In genomic region chr5:154447074-154447725, GRCh38 we compare ENCODE assay signal across 8 cellular contexts. TPM values are rescaled to one million over a fixed set of nuclear protein-coding genes. Genes with fewer than 3 reads are reported as not detected.
DNase-seq lines count a peak whose midpoint lies in the region; ATAC-seq, FAIRE-seq and TF ChIP-seq lines count a peak whose summit lies in the region.

No MANE protein-coding gene starts in this region.

- ATAC-seq in heart left ventricle (no peak), left cardiac atrium (no peak), lung (ENCODE audit: insufficient read depth, low FRiP score) (no peak), HG02852 (IDR thresholded peaks at IDR 0.05; ENCODE audit: unreplicated experiment) (no peak), GM21619 (IDR thresholded peaks at IDR 0.05; ENCODE audit: unreplicated experiment) (no peak), HG02610 (IDR thresholded peaks at IDR 0.05; ENCODE audit: unreplicated experiment) (no peak)

- DNase-seq in heart left ventricle: no peak
- DNase-seq in left cardiac atrium: no peak
- no peak for DNase-seq in astrocyte (ENCODE audit: low read depth)
- no peak for DNase-seq in lung (ENCODE audit: low spot score)

- peaks cover 14% of the 10 kb centered on the region for H3K4me1 Mint-ChIP-seq in astrocyte (ENCODE audit: low read depth, unreplicated experiment)

- no peaks in the 10 kb centered on the region for H3K9me3 ChIP-seq in heart left ventricle
- no peaks in the 10 kb centered on the region for H3K9me3 ChIP-seq in astrocyte (ENCODE audit: insufficient read depth, low read depth, low read length)
- no peaks in the 10 kb centered on the region for H3K9me3 ChIP-seq in lung (ENCODE audit: control insufficient read depth in 2 of 2, insufficient read depth in 1 of 2, low read length in 1 of 2)

- peak in 1 of 2 donors; percentile 3 for TF ChIP-seq POLR2A in heart left ventricle (IDR thresholded peaks at IDR 0.05)

- H3K9ac ChIP-seq in astrocyte (ENCODE audit: low read length): peak overlapping the region; percentile 89

- no peaks in the 10 kb centered on the region for H3K27me3 ChIP-seq in heart left ventricle
- H3K27me3 ChIP-seq in astrocyte (ENCODE audit: insufficient read depth, low read length): no peaks in the 10 kb centered on the region
- no peaks in the 10 kb centered on the region for H3K27me3 ChIP-seq in lung (ENCODE audit: control insufficient read depth, insufficient read depth)

- peak overlapping the region; percentile 94 for H3K4me3 Mint-ChIP-seq in astrocyte (ENCODE audit: unreplicated experiment)

- H3K4me3 ChIP-seq in heart left ventricle: peak overlapping the region; percentile 87 to 99 (median 96)
- peak overlapping the region; percentile 90 for H3K4me3 ChIP-seq in astrocyte (ENCODE audit: insufficient read depth, low read depth, low read length)
- H3K4me3 ChIP-seq in lung: peak overlapping the region; percentile 79
- peak overlapping the region; percentile 99 for H3K4me3 ChIP-seq in urinary bladder (ENCODE audit: low read depth, low read length)

- H3K36me3 ChIP-seq in heart left ventricle: peaks cover 0 to 37% (median 20%) of the 10 kb centered on the region in 9 donors
- peaks cover 5% of the 10 kb centered on the region for H3K36me3 ChIP-seq in astrocyte (ENCODE audit: insufficient read depth, low read length)
- peaks cover 7 to 9% of the 10 kb centered on the region in 2 donors for H3K36me3 ChIP-seq in lung (ENCODE audit: control insufficient read depth in 2 of 2, insufficient read depth in 2 of 2, low read length in 2 of 2)
- H3K36me3 ChIP-seq in urinary bladder (ENCODE audit: insufficient read depth): no peaks in the 10 kb centered on the region

- intact Hi-C loops in heart left ventricle (cut with DNase I): loop anchor here in 1 of 10 donors (10.0 kb wide), 1 partner anchor 472 kb away; no protein-coding TSS in a partner anchor
- intact Hi-C loops in left cardiac atrium (cut with DNase I): no loop called here

- H3K27ac ChIP-seq in heart left ventricle: peak overlapping the region in 10 of 12 donors; percentile 76 to 95 (median 86)
- H3K27ac ChIP-seq in astrocyte (ENCODE audit: low read depth, low read length): no peak overlapping the region
- H3K27ac ChIP-seq in lung (ENCODE audit: low read depth in 1 of 2, low read length in 1 of 2): peak overlapping the region in 1 of 2 donors; percentile 34
- H3K27ac ChIP-seq in urinary bladder (ENCODE audit: low read depth): no peak overlapping the region

- H3K27me3 Mint-ChIP-seq in astrocyte (ENCODE audit: low read depth, unreplicated experiment): no peaks in the 10 kb centered on the region

- WGBS in heart left ventricle, 4 donors: 2 to 5% (median 3%) methylated on average over 10 of the region's 10 CpGs
- WGBS in lung, 2 donors: 10 to 11% methylated on average over 10 of the region's 10 CpGs
- 5% methylated on average over 10 of the region's 10 CpGs for WGBS in urinary bladder

- H3K4me1 ChIP-seq in heart left ventricle (peaks cover 0 to 49% (median 34%) of the 10 kb centered on the region in 12 donors), astrocyte (ENCODE audit: insufficient read depth, low read length) (peaks cover 14% of the 10 kb centered on the region), lung (ENCODE audit: control insufficient read depth in 2 of 2, insufficient read depth in 2 of 2, low read length in 2 of 2) (peaks cover 3 to 6% of the 10 kb centered on the region in 2 donors), urinary bladder (ENCODE audit: insufficient read depth) (no peaks in the 10 kb centered on the region)

- peak overlapping the region; percentile 65 for H2AFZ ChIP-seq in astrocyte (ENCODE audit: low read depth, low read length)

- peaks cover 2% of the 10 kb centered on the region for H3K9me3 Mint-ChIP-seq in astrocyte (ENCODE audit: unreplicated experiment)

- peaks cover 45% of the 10 kb centered on the region for H3K79me2 ChIP-seq in astrocyte (ENCODE audit: insufficient read depth, low read length)

- FAIRE-seq in astrocyte (lab: Jason Lieb, UNC): no peak

- TF ChIP-seq CTCF in heart left ventricle (IDR thresholded peaks at IDR 0.05) (no peak), astrocyte (IDR thresholded peaks at IDR 0.05; ENCODE audit: insufficient read depth, low read depth, low read length) (no peak), lung (IDR thresholded peaks at IDR 0.05; ENCODE audit: control extremely low read depth, extremely low read depth) (no peak)

- H3K36me3 Mint-ChIP-seq in astrocyte (ENCODE audit: low read depth, unreplicated experiment): peaks cover 9% of the 10 kb centered on the region

- H3K27ac Mint-ChIP-seq in astrocyte (ENCODE audit: unreplicated experiment): peak overlapping the region; percentile 87

- peaks cover 52% of the 10 kb centered on the region for H4K20me1 ChIP-seq in astrocyte (ENCODE audit: insufficient read depth, low read length)

- H3K4me2 ChIP-seq in astrocyte (ENCODE audit: low read length): peak overlapping the region; percentile 99

RNA-seq across cellular contexts. Expression of gene SAP30L, which starts 1.4 kb away (rescaled TPM):
- total RNA-seq in heart left ventricle (10 to 100 TPM; 26.1 to 55.5 (median 38.6) TPM), left cardiac atrium (10 to 100 TPM; 32.1 to 33.8 TPM), astrocyte (24.6 and 26.3 TPM in 2 replicates), lung (10 to 100 TPM; 28.5 to 31.5 TPM), urinary bladder (35.4 TPM)
- polyA plus RNA-seq in heart left ventricle (10 to 100 TPM; 19.7 to 27.4 TPM), lung (10 to 100 TPM; 18.2 to 35.4 TPM), urinary bladder (26.8 TPM)

RNA-seq across cellular contexts. Expression of gene HAND1, which starts 30.8 kb away (rescaled TPM):
- 10 to 100 TPM; 22.4 to 44.8 (median 36.4) TPM for total RNA-seq in heart left ventricle
- polyA plus RNA-seq in heart left ventricle: 10 to 100 TPM; 23.8 to 30.6 TPM
- 1 to 10 TPM; 4.7 to 5.2 TPM for total RNA-seq in left cardiac atrium
- not detected in 2 replicates for total RNA-seq in astrocyte
- total RNA-seq in lung: under 1 TPM in 1 of 2 donors, not detected in 1; 0.21 TPM
- under 1 TPM; 0.02 to 0.12 TPM for polyA plus RNA-seq in lung
- total RNA-seq in urinary bladder: 0.63 TPM
- 9.3 TPM for polyA plus RNA-seq in urinary bladder

Comparison
In these comparisons a context has a peak if more than half of its experiments do, and no peak if none do; other contexts are left out.
1. H3K27ac ChIP-seq: peak in heart left ventricle (10 of 12); none in astrocyte (single experiment) and urinary bladder (single experiment).
2. Peak in every context shown above with its lines, with median percentiles within 50 percentile points of each other: H3K4me3 ChIP-seq.